Comparison of ENCODE assay signal across 17 cellular contexts in genomic region chr3:126931806-126932187, GRCh38. TPM values are rescaled to one million over a fixed set of nuclear protein-coding genes. Genes with fewer than 3 reads are reported as not detected.
DNase-seq lines count a peak whose midpoint lies in the region; ATAC-seq, FAIRE-seq and TF ChIP-seq lines count a peak whose summit lies in the region.
"Had no signal": no experiment of that assay in that cellular context is flagged by ENCODE, and none has a peak within 500 bp of the region (broad histone marks: within the 10 kb centered on the region; RNA-seq: fewer than 3 reads in every experiment).

No MANE protein-coding gene starts in this region.

- H3K4me1 ChIP-seq in astrocyte (ENCODE audit: insufficient read depth, low read length), result peaks cover 27% of the 10 kb centered on the region
- peaks cover 21% of the 10 kb centered on the region for H3K4me1 ChIP-seq in lower lobe of right lung
- H3K4me1 ChIP-seq in smooth muscle cell (ENCODE audit: low read depth), result peaks cover 15% of the 10 kb centered on the region

- H3K36me3 ChIP-seq in astrocyte (ENCODE audit: insufficient read depth, low read length) (no peaks in the 10 kb centered on the region), lower lobe of right lung (no peaks in the 10 kb centered on the region), smooth muscle cell (ENCODE audit: low read depth) (no peaks in the 10 kb centered on the region)

- H3K27me3 Mint-ChIP-seq in HFFc6 (ENCODE audit: insufficient read depth), result peaks cover 2% of the 10 kb centered on the region; the same call in 1 of the 2 replicates
- peaks cover 5% of the 10 kb centered on the region for H3K27me3 Mint-ChIP-seq in astrocyte (ENCODE audit: low read depth, unreplicated experiment)
- H3K27me3 Mint-ChIP-seq: CD4-positive, alpha-beta memory T cell had no signal

- H3K4me1 Mint-ChIP-seq in HFFc6 (ENCODE audit: low read depth) (peaks cover 66% of the 10 kb centered on the region), astrocyte (ENCODE audit: low read depth, unreplicated experiment) (peaks cover 27% of the 10 kb centered on the region)

- CTCF ChIA-PET in GM10248 (lab: Yijun Ruan, JAX), result no interaction called here

- H3K4me3 Mint-ChIP-seq in HFFc6 (peak overlapping the region; percentile 31; the same call in 1 of the 2 replicates), astrocyte (ENCODE audit: unreplicated experiment) (no peak overlapping the region)
- H3K4me3 Mint-ChIP-seq: B cell; CD4-positive, alpha-beta memory T cell had no signal

- H4K20me1 ChIP-seq in astrocyte (ENCODE audit: insufficient read depth, low read length) (no peaks in the 10 kb centered on the region), smooth muscle cell (ENCODE audit: low read depth) (no peaks in the 10 kb centered on the region)

- H3K27me3 ChIP-seq in astrocyte (ENCODE audit: insufficient read depth, low read length) (no peaks in the 10 kb centered on the region), lower lobe of right lung (ENCODE audit: low read depth) (no peaks in the 10 kb centered on the region), smooth muscle cell (ENCODE audit: low read depth) (no peaks in the 10 kb centered on the region)

- H3K36me3 Mint-ChIP-seq in HFFc6 (ENCODE audit: low read depth), result no peaks in the 10 kb centered on the region
- H3K36me3 Mint-ChIP-seq in astrocyte (ENCODE audit: low read depth, unreplicated experiment), result peaks cover 8% of the 10 kb centered on the region

- H2AFZ ChIP-seq in astrocyte (ENCODE audit: low read depth, low read length) (no peak overlapping the region), smooth muscle cell (ENCODE audit: low read depth) (no peak overlapping the region)

- no peak for FAIRE-seq in astrocyte (lab: Jason Lieb, UNC)
- FAIRE-seq: G401.6, GM19239, HepG2 had no signal

- DNase-seq in HFFc6 (no peak), astrocyte (ENCODE audit: low read depth) (no peak), lower lobe of right lung (no peak), smooth muscle cell (lab: John Stamatoyannopoulos, UW; ENCODE audit: unreplicated experiment) (no peak), kidney tubule cell (ENCODE audit: low spot score) (no peak), NCI-H2029 (lab: John Stamatoyannopoulos, UW) (no peak), SKM-1 (lab: John Stamatoyannopoulos, UW; ENCODE audit: unreplicated experiment) (no peak), GM10248 (ENCODE audit: extremely low spot score) (no peak)
- DNase-seq: ACHN; CD4-positive, alpha-beta memory T cell; DMS79; NCI-H2081; NCI-H510A treated with DMSO at 0.1 percent for 48 hours had no signal

- 65% methylated on average over 9 of the region's 9 CpGs for WGBS in smooth muscle cell (ENCODE audit: low lambda C conversion rate)

- no peak overlapping the region for H3K9ac ChIP-seq in astrocyte (ENCODE audit: low read length)
- no peak overlapping the region for H3K9ac ChIP-seq in smooth muscle cell (ENCODE audit: low read depth)

- intact Hi-C loops in lower lobe of right lung (cut with DNase I), result no loop called here

- ATAC-seq in lower lobe of right lung, result no peak
- ATAC-seq: HepG2 had no signal

- TF ChIP-seq CTCF in HFFc6 (IDR thresholded peaks at IDR 0.05) (no peak), astrocyte (IDR thresholded peaks at IDR 0.05; ENCODE audit: insufficient read depth, low read depth, low read length) (no peak), lower lobe of right lung (IDR thresholded peaks at IDR 0.05) (no peak), smooth muscle cell (IDR thresholded peaks at IDR 0.05; ENCODE audit: borderline replicate concordance, insufficient read depth, poor library complexity, severe bottlenecking) (no peak), GM10248 (IDR thresholded peaks at IDR 0.05; ENCODE audit: control extremely low read depth, extremely low read depth, low read depth, missing control alignments) (no peak)

- H3K4me3 ChIP-seq in astrocyte (ENCODE audit: insufficient read depth, low read depth, low read length) (no peak overlapping the region), lower lobe of right lung (no peak overlapping the region), smooth muscle cell (no peak overlapping the region)

- no peak overlapping the region for H3K27ac ChIP-seq in astrocyte (ENCODE audit: low read depth, low read length)
- H3K27ac ChIP-seq in lower lobe of right lung, result peak overlapping the region; percentile 32
- H3K27ac ChIP-seq in smooth muscle cell (ENCODE audit: low read depth), result peak overlapping the region; percentile 65

- POLR2A ChIA-PET in GM10248 (lab: Yijun Ruan, JAX), result no interaction called here

- H3K4me2 ChIP-seq in astrocyte (ENCODE audit: low read length) (peak overlapping the region; percentile 48), smooth muscle cell (peak overlapping the region; percentile 34)

- no peaks in the 10 kb centered on the region for H3K79me2 ChIP-seq in astrocyte (ENCODE audit: insufficient read depth, low read length)
- no peaks in the 10 kb centered on the region for H3K79me2 ChIP-seq in smooth muscle cell (ENCODE audit: low read depth)

- no peaks in the 10 kb centered on the region for H3K9me3 ChIP-seq in astrocyte (ENCODE audit: insufficient read depth, low read depth, low read length)
- H3K9me3 ChIP-seq in lower lobe of right lung, result no peaks in the 10 kb centered on the region
- no peaks in the 10 kb centered on the region for H3K9me3 ChIP-seq in smooth muscle cell (replicated peaks; ENCODE audit: low read depth)

- H3F3A ChIP-seq in smooth muscle cell (ENCODE audit: low read depth), result peaks cover 20% of the 10 kb centered on the region

- peak overlapping the region; percentile 77 for H3K27ac Mint-ChIP-seq in HFFc6
- no peak overlapping the region for H3K27ac Mint-ChIP-seq in astrocyte (ENCODE audit: unreplicated experiment)
- H3K27ac Mint-ChIP-seq: B cell; CD4-positive, alpha-beta memory T cell had no signal

- H3K9me3 Mint-ChIP-seq in HFFc6, result no peaks in the 10 kb centered on the region
- H3K9me3 Mint-ChIP-seq in astrocyte (ENCODE audit: unreplicated experiment), result no peaks in the 10 kb centered on the region
- H3K9me3 Mint-ChIP-seq: CD4-positive, alpha-beta memory T cell had no signal

RNA-seq across cellular contexts. Expression of gene PLXNA1, which starts 51.1 kb away (rescaled TPM):
- total RNA-seq in HFFc6 (2021; fragmentation: NEBNext Ultra II Directional; extraction: Animal tissue kit (Norgen Biotek cat#: 25700)), result 10 to 100 TPM; 40.8 to 56.1 (median 45.4) TPM
- total RNA-seq in astrocyte, result 63.3 and 64.3 TPM in 2 replicates
- total RNA-seq in lower lobe of right lung, result 48.1 TPM
- total RNA-seq in smooth muscle cell, result 50.8 and 57.1 TPM in 2 replicates
- polyA plus RNA-seq in smooth muscle cell, result 37.9 and 40.7 TPM in 2 replicates
